ENCODE assay signal across 9 cellular contexts in the genomic region with DNA sequence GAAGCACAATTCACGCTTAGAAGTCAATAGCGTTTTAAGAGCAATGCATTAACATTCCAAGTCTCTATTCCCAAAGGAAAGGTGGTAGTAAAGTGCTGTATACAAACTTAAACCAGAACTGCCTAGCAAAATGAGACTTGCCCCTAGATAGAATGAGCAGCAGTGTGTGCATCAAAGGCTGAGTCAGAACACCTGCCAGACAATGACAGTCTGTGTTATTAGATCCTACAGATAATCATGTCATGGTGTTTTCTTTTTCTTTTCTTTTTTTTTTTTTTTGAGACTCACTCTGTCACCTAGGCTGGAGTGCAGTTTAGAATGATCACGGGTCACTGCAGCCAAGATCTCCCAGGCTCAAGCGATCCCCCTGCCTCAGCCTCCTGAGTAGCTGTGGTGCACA. TPM values are rescaled to one million over a fixed set of nuclear protein-coding genes. Genes with fewer than 3 reads are reported as not detected.
DNase-seq lines count a peak whose midpoint lies in the region; TF ChIP-seq lines count a peak whose summit lies in the region.
"Had no signal": no experiment of that assay in that cellular context is flagged by ENCODE, and none has a peak within 500 bp of the region (broad histone marks: within the 10 kb centered on the region; RNA-seq: fewer than 3 reads in every experiment).

No MANE protein-coding gene starts in this region.

- no peak for TF ChIP-seq POLR2A in uterus (IDR thresholded peaks at IDR 0.05)

- H3K4me1 ChIP-seq in OCI-LY7 (ENCODE audit: insufficient read depth, low read length, poor library complexity, severe bottlenecking) (peaks cover 37% of the 10 kb centered on the region), uterus (no peaks in the 10 kb centered on the region)

- H3K36me3 ChIP-seq in OCI-LY7 (ENCODE audit: insufficient read depth, low read length) (peaks cover 37% of the 10 kb centered on the region), uterus (no peaks in the 10 kb centered on the region)

- H3K27me3 Mint-ChIP-seq in osteocyte (ENCODE audit: unreplicated experiment), result peaks cover 8% of the 10 kb centered on the region

- no TSS peak for BruUV-seq in OCI-LY7 (replicated peaks; lab: Mats Ljungman, UMichigan)

- H3K4me1 Mint-ChIP-seq in osteocyte (ENCODE audit: unreplicated experiment), result peaks cover 24% of the 10 kb centered on the region

- H3K4me3 ChIP-seq in GM08714 (ENCODE audit: low read length), result peak overlapping the region; percentile 87
- no peak overlapping the region for H3K4me3 ChIP-seq in OCI-LY7 (ENCODE audit: low read depth, low read length, poor library complexity, severe bottlenecking)
- peak overlapping the region; percentile 97 for H3K4me3 ChIP-seq in epithelial cell of esophagus (ENCODE audit: low read length)
- peak overlapping the region in 1 of 2 donors; percentile 59 for H3K4me3 ChIP-seq in uterus

- H3K9me3 ChIP-seq in OCI-LY7 (ENCODE audit: low read length) (no peaks in the 10 kb centered on the region), uterus (no peaks in the 10 kb centered on the region)

- intact Hi-C loops in OCI-LY7 (cut with micrococcal nuclease; ENCODE audit: unreplicated experiment) (no loop called here), uterus (cut with DNase I; ENCODE audit: low total_unique reads) (no loop called here), head of caudate nucleus (cut with DNase I) (no loop called here)

- peak overlapping the region; percentile 98 for H3K4me3 Mint-ChIP-seq in osteocyte (ENCODE audit: unreplicated experiment)

- H3K9me2 ChIP-seq in OCI-LY7 (ENCODE audit: insufficient read depth, low read length), result 0 out of 2 replicates have a peak, but pooled peaks cover 3% of the 10 kb centered on the region

- DNase-seq in OCI-LY7 (ENCODE audit: low spot score) (no peak), epithelial cell of esophagus (ENCODE audit: low read depth) (peak; percentile 53), osteocyte (ENCODE audit: extremely low spot score, unreplicated experiment) (no peak), uterus (no peak), head of caudate nucleus (no peak), RPMI8226 (no peak), DMS153 treated with DMSO at 0.1 percent for 48 hours (lab: John Stamatoyannopoulos, UW; ENCODE audit: unreplicated experiment) (no peak)

- no peaks in the 10 kb centered on the region for H3K27me3 ChIP-seq in uterus

- peaks cover 16% of the 10 kb centered on the region for H3K79me2 ChIP-seq in OCI-LY7 (ENCODE audit: insufficient read depth, low read depth, low read length)

- H3K4me2 ChIP-seq in OCI-LY7 (ENCODE audit: low read length), result peak overlapping the region; percentile 96; the same call in 1 of the 2 replicates

- no peak overlapping the region for H3K27ac Mint-ChIP-seq in osteocyte (ENCODE audit: unreplicated experiment)

- H3K27ac ChIP-seq in OCI-LY7 (ENCODE audit: low read depth, low read length, poor library complexity, severe bottlenecking) (no peak overlapping the region), uterus (no peak overlapping the region)

- POLR2A ChIA-PET in OCI-LY7 (lab: Charles Lee), result interaction anchor here (0.7 kb wide), 1 partner anchor 1048 kb away, joined by 3 read pairs; no protein-coding TSS in a partner anchor

- no peak overlapping the region for H2AFZ ChIP-seq in OCI-LY7 (ENCODE audit: low read length)

- H3K9me3 Mint-ChIP-seq in osteocyte (ENCODE audit: unreplicated experiment), result no peaks in the 10 kb centered on the region

- TF ChIP-seq CTCF in OCI-LY7 (conservative IDR thresholded peaks at IDR 0.05; ENCODE audit: low read length), result no peak
- no peak for TF ChIP-seq CTCF in epithelial cell of esophagus (IDR thresholded peaks at IDR 0.05; ENCODE audit: insufficient read depth, low read depth, low read length, missing control alignments)
- no peak for TF ChIP-seq CTCF in osteocyte (IDR thresholded peaks at IDR 0.05)
- TF ChIP-seq CTCF in uterus (IDR thresholded peaks at IDR 0.05), result no peak

- H4K20me1 ChIP-seq in OCI-LY7 (ENCODE audit: insufficient read depth, low read length), result peaks cover 17% of the 10 kb centered on the region

- H3K36me3 Mint-ChIP-seq in osteocyte (ENCODE audit: unreplicated experiment), result peaks cover 26% of the 10 kb centered on the region

- CTCF ChIA-PET in OCI-LY7 (lab: Charles Lee; ENCODE audit: unreplicated experiment), result no interaction called here

RNA-seq across cellular contexts. Expression of a gene that starts 1.6 kb away (rescaled TPM):
- 37.2 and 58.3 TPM in 2 replicates for total RNA-seq in OCI-LY7 (2014; rRNA removed; shearing (Covaris generic))
- total RNA-seq in OCI-LY7 (2022), result 27.9 and 29.9 TPM in 2 replicates
- 76.2 and 78.2 TPM in 2 replicates for total RNA-seq in osteocyte
- 100 to 1,000 TPM in 2 of 4 donors, 10 to 100 TPM in 2; 57.2 to 118 (median 91.1) TPM for total RNA-seq in uterus

RNA-seq across cellular contexts. Expression of a gene that starts 52.8 kb away (rescaled TPM):
- not detected in 2 replicates for total RNA-seq in OCI-LY7 (2014; rRNA removed; shearing (Covaris generic))
- total RNA-seq in OCI-LY7 (2022) (not detected in 2 replicates), osteocyte (not detected in 2 replicates), uterus (not detected)
- total RNA-seq: cerebellum had no signal

RNA-seq across cellular contexts. Expression of a gene that starts 53.8 kb away (rescaled TPM):
- not detected in 2 replicates for total RNA-seq in OCI-LY7 (2014; rRNA removed; shearing (Covaris generic))
- total RNA-seq in OCI-LY7 (2022) (not detected in 2 replicates), osteocyte (not detected in 2 replicates), uterus (not detected)
- total RNA-seq: cerebellum had no signal
